In genomic region chr17:43755389-43755875, GRCh38 we compare ENCODE assay signal across 1 cellular context.
TF ChIP-seq lines count a peak whose summit lies in the region.

No MANE protein-coding gene starts in this region.

TF ChIP-seq in WTC11, 78 proteins besides CTCF, POLR2A, EP300 and RAD21 (continued from another document):
- TF ChIP-seq E2F1 (CRISPR knock-in tag; IDR thresholded peaks at IDR 0.05) (0 out of 2 replicates have a peak, but pooled peaks have one; percentile 74), TEAD1 (CRISPR knock-in tag; IDR thresholded peaks at IDR 0.05) (peak; percentile 94), ZNF671 (CRISPR knock-in tag; IDR thresholded peaks at IDR 0.05) (no peak), ATF3 (CRISPR knock-in tag; conservative IDR thresholded peaks at IDR 0.05) (no peak), NFATC4 (CRISPR knock-in tag; IDR thresholded peaks at IDR 0.05) (no peak), IRF2 (CRISPR knock-in tag; IDR thresholded peaks at IDR 0.05; ENCODE audit: borderline replicate concordance, low read depth) (no peak), NR3C1 (CRISPR knock-in tag; conservative IDR thresholded peaks at IDR 0.05; ENCODE audit: low read depth) (no peak), CBFB (CRISPR knock-in tag; IDR thresholded peaks at IDR 0.05; ENCODE audit: low read depth) (peak; percentile 44; the same call in 1 of the 2 replicates), NR1H2 (CRISPR knock-in tag; IDR thresholded peaks at IDR 0.05) (no peak), IRF1 (CRISPR knock-in tag; IDR thresholded peaks at IDR 0.05) (peak; percentile 89), SMAD3 (CRISPR knock-in tag; IDR thresholded peaks at IDR 0.05; ENCODE audit: borderline replicate concordance) (no peak), ZNF425 (CRISPR knock-in tag; conservative IDR thresholded peaks at IDR 0.05) (no peak), HMGA2 (CRISPR knock-in tag; IDR thresholded peaks at IDR 0.05) (no peak), ZBTB43 (CRISPR knock-in tag; IDR thresholded peaks at IDR 0.05) (peak; percentile 94), ZSCAN18 (CRISPR knock-in tag; IDR thresholded peaks at IDR 0.05) (no peak), ZNF219 (CRISPR knock-in tag; IDR thresholded peaks at IDR 0.05; ENCODE audit: borderline replicate concordance) (peak; percentile 84), ATF2 (CRISPR knock-in tag; IDR thresholded peaks at IDR 0.05; ENCODE audit: borderline replicate concordance, low read depth) (0 out of 2 replicates have a peak, but pooled peaks have one; percentile 67), TCF7 (CRISPR knock-in tag; IDR thresholded peaks at IDR 0.05; ENCODE audit: low read depth) (peak; percentile 93), ZNF263 (CRISPR knock-in tag; IDR thresholded peaks at IDR 0.05; ENCODE audit: low read depth) (peak; percentile 64; the same call in 1 of the 2 replicates), PRDM15 (CRISPR knock-in tag; IDR thresholded peaks at IDR 0.05) (peak; percentile 54), FOXP4 (CRISPR knock-in tag; IDR thresholded peaks at IDR 0.05) (peak; percentile 97), NFE2L1 (CRISPR knock-in tag; IDR thresholded peaks at IDR 0.05) (peak; percentile 88), SMAD4 (CRISPR knock-in tag; IDR thresholded peaks at IDR 0.05) (peak; percentile 89), E2F5 (CRISPR knock-in tag; IDR thresholded peaks at IDR 0.05) (peak; percentile 90), ETV6 (CRISPR knock-in tag; IDR thresholded peaks at IDR 0.05) (peak; percentile 94; the same call in 1 of the 2 replicates)
TF ChIP-seq in WTC11: peak in this region for 40.
